In genomic region chr9:135526730-135527571, GRCh38 we compare ENCODE assay signal across 20 cellular contexts. TPM values are rescaled to one million over a fixed set of nuclear protein-coding genes. Genes with fewer than 3 reads are reported as not detected.
DNase-seq lines count a peak whose midpoint lies in the region; ATAC-seq lines count a peak whose summit lies in the region.
"Had no signal": no experiment of that assay in that cellular context is flagged by ENCODE, and none has a peak within 500 bp of the region (broad histone marks: within the 10 kb centered on the region; RNA-seq: fewer than 3 reads in every experiment).

No MANE protein-coding gene starts in this region.

- peak overlapping the region; percentile 34 for H3K56ac ChIP-seq in mesendoderm (ENCODE audit: low read length)

- peak; percentile 16 for DNase-seq in activated T-cell treated with anti-CD3 and anti-CD28 coated beads, Interleukin-2, amount 50 U/mL, for 24 hours
- DNase-seq in activated T-cell treated with anti-CD3 and anti-CD28 coated beads, Interleukin-2, amount 50 U/mL, for 4 hours, result no peak
- DNase-seq in activated CD8-positive, alpha-beta memory T cell treated with anti-CD3 and anti-CD28 coated beads, Interleukin-2, amount 50 U/mL, for 48 hours, result peak; percentile 44
- DNase-seq in mesendoderm, result no peak
- DNase-seq in ureter (ENCODE audit: low spot score), result peak; percentile 27
- no peak for DNase-seq in activated T-helper 2 cell treated with anti-CD3 and anti-CD28 coated beads, Interferon-gamma antibody, Interleukin-2, Interleukin-4, amounts not matched to agents 10 μg/mL and 5 μg/mL and 100 μg/mL, durations not matched to agents 14 hours and 24 hours and 36 hours (ENCODE audit: low spot score)
- no peak for DNase-seq in AG08396 (ENCODE audit: low spot score)
- no peak for DNase-seq in NCI-H2171 treated with DMSO at 0.1 percent for 48 hours (lab: John Stamatoyannopoulos, UW)
- DNase-seq: activated CD4-positive, alpha-beta T cell treated with anti-CD3 and anti-CD28 coated beads, Interleukin-2, amount 10 ng/mL, durations not matched to agents 7 days and 5 days; activated naive CD8-positive, alpha-beta T cell treated with anti-CD3 and anti-CD28 coated beads for 36 hours; activated T-cell treated with anti-CD3 and anti-CD28 coated beads, Interleukin-2, amount 50 U/mL, for 1 hour; body of pancreas; CD8-positive, alpha-beta memory T cell; foreskin melanocyte; stimulated activated CD4-positive, alpha-beta T cell treated with anti-CD3 and anti-CD28 coated beads, Interleukin-15, amount 100 ng/mL, for 24 hours; stimulated activated naive CD4-positive, alpha-beta T cell; SW 1271 had no signal

- no peaks in the 10 kb centered on the region for H3K79me1 ChIP-seq in mesendoderm (ENCODE audit: low read length)

- intact Hi-C loops in activated T-helper 2 cell treated with anti-CD3 and anti-CD28 coated beads, Interferon-gamma antibody, Interleukin-2, Interleukin-4, amounts not matched to agents 10 μg/mL and 5 μg/mL and 100 μg/mL, durations not matched to agents 14 hours and 24 hours and 36 hours (cut with micrococcal nuclease), result no loop called here

- H3K23ac ChIP-seq in mesendoderm (ENCODE audit: low read length), result no peak overlapping the region

- no CpG with 5 or more reads among the region's 30 CpGs for WGBS in mesendoderm (ENCODE audit: extremely low coverage, insufficient coverage, low lambda C conversion rate)

- no peak overlapping the region for H3K4me3 ChIP-seq in mesendoderm (ENCODE audit: low read length)
- H3K4me3 ChIP-seq: body of pancreas, tibial nerve had no signal

- H3K4me1 Mint-ChIP-seq in activated T-cell treated with anti-CD3 and anti-CD28 coated beads, Interleukin-2, amount 50 U/mL, for 24 hours (ENCODE audit: low read depth), result no peaks in the 10 kb centered on the region
- no peaks in the 10 kb centered on the region for H3K4me1 Mint-ChIP-seq in activated T-cell treated with anti-CD3 and anti-CD28 coated beads, Interleukin-2, amount 50 U/mL, for 4 hours (ENCODE audit: low read depth)
- no peaks in the 10 kb centered on the region for H3K4me1 Mint-ChIP-seq in activated T-helper 2 cell treated with anti-CD3 and anti-CD28 coated beads, Interferon-gamma antibody, Interleukin-2, Interleukin-4, amounts not matched to agents 10 μg/mL and 5 μg/mL and 100 μg/mL, durations not matched to agents 14 hours and 24 hours and 36 hours (ENCODE audit: low read depth)
- H3K4me1 Mint-ChIP-seq: activated naive CD8-positive, alpha-beta T cell treated with anti-CD3 and anti-CD28 coated beads for 36 hours had no signal

- no peak overlapping the region for H3K18ac ChIP-seq in mesendoderm (ENCODE audit: low read length)

- no peak overlapping the region for H4K8ac ChIP-seq in mesendoderm (ENCODE audit: low read depth, low read length)

- ATAC-seq in activated T-cell treated with anti-CD3 and anti-CD28 coated beads, Interleukin-2, amount 50 U/mL, for 4 hours, result no peak
- ATAC-seq: body of pancreas had no signal

- H2AK5ac ChIP-seq in mesendoderm (ENCODE audit: low read length), result no peak overlapping the region

- H3K36me3 ChIP-seq in mesendoderm (ENCODE audit: control insufficient read depth, insufficient read depth, low read length), result no peaks in the 10 kb centered on the region
- H3K36me3 ChIP-seq: tibial nerve had no signal

- H3K27me3 Mint-ChIP-seq in activated T-cell treated with anti-CD3 and anti-CD28 coated beads, Interleukin-2, amount 50 U/mL, for 24 hours, result peaks cover 15% of the 10 kb centered on the region
- H3K27me3 Mint-ChIP-seq in activated T-cell treated with anti-CD3 and anti-CD28 coated beads, Interleukin-2, amount 50 U/mL, for 4 hours (ENCODE audit: low read depth), result peaks cover 11% of the 10 kb centered on the region
- no peaks in the 10 kb centered on the region for H3K27me3 Mint-ChIP-seq in activated T-helper 2 cell treated with anti-CD3 and anti-CD28 coated beads, Interferon-gamma antibody, Interleukin-2, Interleukin-4, amounts not matched to agents 10 μg/mL and 5 μg/mL and 100 μg/mL, durations not matched to agents 14 hours and 24 hours and 36 hours (ENCODE audit: low read depth)
- H3K27me3 Mint-ChIP-seq: activated CD4-positive, alpha-beta T cell treated with anti-CD3 and anti-CD28 coated beads, Interleukin-2, amount 10 ng/mL, durations not matched to agents 7 days and 5 days; activated naive CD8-positive, alpha-beta T cell treated with anti-CD3 and anti-CD28 coated beads for 36 hours; dendritic cell treated with granulocyte-macrophage colony-stimulating factor and Interleukin-4, amounts not matched to agents 40 ng/mL and 50 ng/mL, for 4 days had no signal

- H3K4me1 ChIP-seq in mesendoderm (ENCODE audit: control insufficient read depth, low read depth, low read length), result no peaks in the 10 kb centered on the region
- H3K4me1 ChIP-seq: body of pancreas, tibial nerve had no signal

- no peak overlapping the region for H2BK5ac ChIP-seq in mesendoderm (ENCODE audit: low read length)

- no peak overlapping the region for H3K4me2 ChIP-seq in mesendoderm (ENCODE audit: low read length)

- no peak overlapping the region for H3K4me3 Mint-ChIP-seq in activated T-cell treated with anti-CD3 and anti-CD28 coated beads, Interleukin-2, amount 50 U/mL, for 24 hours
- no peak overlapping the region for H3K4me3 Mint-ChIP-seq in activated T-cell treated with anti-CD3 and anti-CD28 coated beads, Interleukin-2, amount 50 U/mL, for 4 hours
- no peak overlapping the region for H3K4me3 Mint-ChIP-seq in activated T-helper 2 cell treated with anti-CD3 and anti-CD28 coated beads, Interferon-gamma antibody, Interleukin-2, Interleukin-4, amounts not matched to agents 10 μg/mL and 5 μg/mL and 100 μg/mL, durations not matched to agents 14 hours and 24 hours and 36 hours (ENCODE audit: low read depth)
- H3K4me3 Mint-ChIP-seq: activated CD4-positive, alpha-beta T cell treated with anti-CD3 and anti-CD28 coated beads, Interleukin-2, amount 10 ng/mL, durations not matched to agents 7 days and 5 days; activated naive CD8-positive, alpha-beta T cell treated with anti-CD3 and anti-CD28 coated beads for 36 hours; CD8-positive, alpha-beta memory T cell; dendritic cell treated with granulocyte-macrophage colony-stimulating factor and Interleukin-4, amounts not matched to agents 40 ng/mL and 50 ng/mL, for 4 days had no signal

- no peak overlapping the region for H2BK120ac ChIP-seq in mesendoderm (ENCODE audit: low read depth, low read length)

- H3K36me3 Mint-ChIP-seq in activated T-cell treated with anti-CD3 and anti-CD28 coated beads, Interleukin-2, amount 50 U/mL, for 24 hours (ENCODE audit: low read depth), result no peaks in the 10 kb centered on the region
- no peaks in the 10 kb centered on the region for H3K36me3 Mint-ChIP-seq in activated T-cell treated with anti-CD3 and anti-CD28 coated beads, Interleukin-2, amount 50 U/mL, for 4 hours (ENCODE audit: insufficient read depth)
- no peaks in the 10 kb centered on the region for H3K36me3 Mint-ChIP-seq in activated T-helper 2 cell treated with anti-CD3 and anti-CD28 coated beads, Interferon-gamma antibody, Interleukin-2, Interleukin-4, amounts not matched to agents 10 μg/mL and 5 μg/mL and 100 μg/mL, durations not matched to agents 14 hours and 24 hours and 36 hours (ENCODE audit: low read depth)
- H3K36me3 Mint-ChIP-seq: activated naive CD8-positive, alpha-beta T cell treated with anti-CD3 and anti-CD28 coated beads for 36 hours; CD8-positive, alpha-beta memory T cell had no signal

- H3K27ac ChIP-seq in mesendoderm (ENCODE audit: low read depth, low read length), result no peak overlapping the region
- H3K27ac ChIP-seq: body of pancreas, tibial nerve had no signal

- H3K27me3 ChIP-seq in mesendoderm (ENCODE audit: insufficient read depth, low read length, poor library complexity), result no peaks in the 10 kb centered on the region
- H3K27me3 ChIP-seq: body of pancreas had no signal

- no peaks in the 10 kb centered on the region for H3K9me3 Mint-ChIP-seq in activated T-cell treated with anti-CD3 and anti-CD28 coated beads, Interleukin-2, amount 50 U/mL, for 24 hours
- no peaks in the 10 kb centered on the region for H3K9me3 Mint-ChIP-seq in activated T-cell treated with anti-CD3 and anti-CD28 coated beads, Interleukin-2, amount 50 U/mL, for 4 hours
- no peaks in the 10 kb centered on the region for H3K9me3 Mint-ChIP-seq in activated T-helper 2 cell treated with anti-CD3 and anti-CD28 coated beads, Interferon-gamma antibody, Interleukin-2, Interleukin-4, amounts not matched to agents 10 μg/mL and 5 μg/mL and 100 μg/mL, durations not matched to agents 14 hours and 24 hours and 36 hours
- H3K9me3 Mint-ChIP-seq: activated CD4-positive, alpha-beta T cell treated with anti-CD3 and anti-CD28 coated beads, Interleukin-2, amount 10 ng/mL, durations not matched to agents 7 days and 5 days; activated naive CD8-positive, alpha-beta T cell treated with anti-CD3 and anti-CD28 coated beads for 36 hours; CD8-positive, alpha-beta memory T cell; dendritic cell treated with granulocyte-macrophage colony-stimulating factor and Interleukin-4, amounts not matched to agents 40 ng/mL and 50 ng/mL, for 4 days had no signal

- no peak overlapping the region for H3K27ac Mint-ChIP-seq in activated T-cell treated with anti-CD3 and anti-CD28 coated beads, Interleukin-2, amount 50 U/mL, for 24 hours
- no peak overlapping the region for H3K27ac Mint-ChIP-seq in activated T-helper 2 cell treated with anti-CD3 and anti-CD28 coated beads, Interferon-gamma antibody, Interleukin-2, Interleukin-4, amounts not matched to agents 10 μg/mL and 5 μg/mL and 100 μg/mL, durations not matched to agents 14 hours and 24 hours and 36 hours
- H3K27ac Mint-ChIP-seq: activated CD4-positive, alpha-beta T cell treated with anti-CD3 and anti-CD28 coated beads, Interleukin-2, amount 10 ng/mL, durations not matched to agents 7 days and 5 days; activated naive CD8-positive, alpha-beta T cell treated with anti-CD3 and anti-CD28 coated beads for 36 hours; dendritic cell treated with granulocyte-macrophage colony-stimulating factor and Interleukin-4, amounts not matched to agents 40 ng/mL and 50 ng/mL, for 4 days had no signal

- no peak overlapping the region for H3K4ac ChIP-seq in mesendoderm (ENCODE audit: low read depth, low read length)

- no peak overlapping the region for H4K5ac ChIP-seq in mesendoderm (ENCODE audit: low read length)

- H2BK15ac ChIP-seq in mesendoderm (replicated peaks; ENCODE audit: low read depth), result no peak overlapping the region

- no peak overlapping the region for H3K9ac ChIP-seq in mesendoderm (ENCODE audit: low read length)

- H3K79me2 ChIP-seq in mesendoderm (ENCODE audit: control insufficient read depth, insufficient read depth, low read length), result no peaks in the 10 kb centered on the region

RNA-seq across cellular contexts. Expression of gene LCN1, which starts 5.7 kb away (rescaled TPM):
- not detected for total RNA-seq in activated T-cell treated with anti-CD3 and anti-CD28 coated beads, Interleukin-2, amount 50 U/mL, for 4 hours
- not detected for polyA plus RNA-seq in mesendoderm (2013, experiment 1 of 2)
- polyA plus RNA-seq in mesendoderm (2013, experiment 2 of 2), result 0.10 TPM
- total RNA-seq in ureter, result not detected
- total RNA-seq in activated T-helper 2 cell treated with anti-CD3 and anti-CD28 coated beads, Interferon-gamma antibody, Interleukin-2, Interleukin-4, amounts not matched to agents 10 μg/mL and 5 μg/mL and 100 μg/mL, durations not matched to agents 14 hours and 24 hours and 36 hours, result not detected in 2 replicates
- total RNA-seq: activated CD4-positive, alpha-beta T cell treated with anti-CD3 and anti-CD28 coated beads, Interleukin-2, amount 10 ng/mL, durations not matched to agents 7 days and 5 days; activated naive CD8-positive, alpha-beta T cell treated with anti-CD3 and anti-CD28 coated beads for 36 hours; body of pancreas; CD8-positive, alpha-beta memory T cell; epithelial cell of proximal tubule; tibial nerve had no signal
- polyA plus RNA-seq: CD8-positive, alpha-beta memory T cell had no signal

RNA-seq across cellular contexts. Expression of gene OBP2A, which starts 19.0 kb away (rescaled TPM):
- not detected for total RNA-seq in activated T-cell treated with anti-CD3 and anti-CD28 coated beads, Interleukin-2, amount 50 U/mL, for 4 hours
- not detected for polyA plus RNA-seq in mesendoderm (2013, experiment 1 of 2)
- not detected for polyA plus RNA-seq in mesendoderm (2013, experiment 2 of 2)
- not detected for total RNA-seq in ureter
- total RNA-seq in activated T-helper 2 cell treated with anti-CD3 and anti-CD28 coated beads, Interferon-gamma antibody, Interleukin-2, Interleukin-4, amounts not matched to agents 10 μg/mL and 5 μg/mL and 100 μg/mL, durations not matched to agents 14 hours and 24 hours and 36 hours, result not detected in 2 replicates
- total RNA-seq: activated CD4-positive, alpha-beta T cell treated with anti-CD3 and anti-CD28 coated beads, Interleukin-2, amount 10 ng/mL, durations not matched to agents 7 days and 5 days; activated naive CD8-positive, alpha-beta T cell treated with anti-CD3 and anti-CD28 coated beads for 36 hours; body of pancreas; CD8-positive, alpha-beta memory T cell; epithelial cell of proximal tubule; tibial nerve had no signal
- polyA plus RNA-seq: CD8-positive, alpha-beta memory T cell had no signal

RNA-seq across cellular contexts. Expression of gene MRPS2, which starts 26.5 kb away (rescaled TPM):
- total RNA-seq in activated T-cell treated with anti-CD3 and anti-CD28 coated beads, Interleukin-2, amount 50 U/mL, for 4 hours, result 100 to 1,000 TPM in 1 of 3 donors, 10 to 100 TPM in 2; 85.3 to 110 (median 85.7) TPM
- polyA plus RNA-seq in mesendoderm (2013, experiment 1 of 2), result 151 TPM
- polyA plus RNA-seq in mesendoderm (2013, experiment 2 of 2), result 158 TPM
- total RNA-seq in ureter, result 34.5 TPM
- 61.7 TPM in 2 replicates for total RNA-seq in activated T-helper 2 cell treated with anti-CD3 and anti-CD28 coated beads, Interferon-gamma antibody, Interleukin-2, Interleukin-4, amounts not matched to agents 10 μg/mL and 5 μg/mL and 100 μg/mL, durations not matched to agents 14 hours and 24 hours and 36 hours

RNA-seq across cellular contexts. Expression of gene PAEP, which starts 34.6 kb away (rescaled TPM):
- not detected for total RNA-seq in activated T-cell treated with anti-CD3 and anti-CD28 coated beads, Interleukin-2, amount 50 U/mL, for 4 hours
- 0.08 TPM for polyA plus RNA-seq in mesendoderm (2013, experiment 1 of 2)
- not detected for polyA plus RNA-seq in mesendoderm (2013, experiment 2 of 2)
- not detected for total RNA-seq in ureter
- total RNA-seq in activated T-helper 2 cell treated with anti-CD3 and anti-CD28 coated beads, Interferon-gamma antibody, Interleukin-2, Interleukin-4, amounts not matched to agents 10 μg/mL and 5 μg/mL and 100 μg/mL, durations not matched to agents 14 hours and 24 hours and 36 hours, result not detected in 2 replicates
- total RNA-seq: activated CD4-positive, alpha-beta T cell treated with anti-CD3 and anti-CD28 coated beads, Interleukin-2, amount 10 ng/mL, durations not matched to agents 7 days and 5 days; activated naive CD8-positive, alpha-beta T cell treated with anti-CD3 and anti-CD28 coated beads for 36 hours; body of pancreas; CD8-positive, alpha-beta memory T cell; epithelial cell of proximal tubule; tibial nerve had no signal
- polyA plus RNA-seq: CD8-positive, alpha-beta memory T cell had no signal

RNA-seq across cellular contexts. Expression of gene PPP1R26, which starts 47.4 kb away (rescaled TPM):
- total RNA-seq in activated T-cell treated with anti-CD3 and anti-CD28 coated beads, Interleukin-2, amount 50 U/mL, for 4 hours, result 1 to 10 TPM in 2 of 3 donors, under 1 TPM in 1; 0.94 to 2.4 (median 1.2) TPM
- polyA plus RNA-seq in mesendoderm (2013, experiment 1 of 2), result 8.3 TPM
- 8.7 TPM for polyA plus RNA-seq in mesendoderm (2013, experiment 2 of 2)
- total RNA-seq in ureter, result 25.6 TPM
- 2.2 and 2.3 TPM in 2 replicates for total RNA-seq in activated T-helper 2 cell treated with anti-CD3 and anti-CD28 coated beads, Interferon-gamma antibody, Interleukin-2, Interleukin-4, amounts not matched to agents 10 μg/mL and 5 μg/mL and 100 μg/mL, durations not matched to agents 14 hours and 24 hours and 36 hours

Comparison
In these comparisons a context has a peak if more than half of its experiments do, and no peak if none do; other contexts are left out.
1. DNase-seq: peak in activated T-cell treated with anti-CD3 and anti-CD28 coated beads, Interleukin-2, amount 50 U/mL, for 24 hours (single experiment), activated CD8-positive, alpha-beta memory T cell treated with anti-CD3 and anti-CD28 coated beads, Interleukin-2, amount 50 U/mL, for 48 hours (single experiment) and ureter (single experiment); none in activated T-cell treated with anti-CD3 and anti-CD28 coated beads, Interleukin-2, amount 50 U/mL, for 4 hours (single experiment), mesendoderm (single experiment), activated T-helper 2 cell treated with anti-CD3 and anti-CD28 coated beads, Interferon-gamma antibody, Interleukin-2, Interleukin-4, amounts not matched to agents 10 μg/mL and 5 μg/mL and 100 μg/mL, durations not matched to agents 14 hours and 24 hours and 36 hours (single experiment), AG08396 (single experiment) and NCI-H2171 treated with DMSO at 0.1 percent for 48 hours (single experiment).